Comparison of ENCODE assay signal across 14 cellular contexts in genomic region chr19:39264306-39265290, GRCh38. TPM values are rescaled to one million over a fixed set of nuclear protein-coding genes. Genes with fewer than 3 reads are reported as not detected.
DNase-seq lines count a peak whose midpoint lies in the region; ATAC-seq and TF ChIP-seq lines count a peak whose summit lies in the region.
"Had no signal": no experiment of that assay in that cellular context is flagged by ENCODE, and none has a peak within 500 bp of the region (broad histone marks: within the 10 kb centered on the region; RNA-seq: fewer than 3 reads in every experiment).

No MANE protein-coding gene starts in this region.

- H3K9me3 Mint-ChIP-seq in WTC11 (no peaks in the 10 kb centered on the region), immature natural killer cell (no peaks in the 10 kb centered on the region)
- H3K9me3 Mint-ChIP-seq in activated T-cell treated with anti-CD3 and anti-CD28 coated beads, Interleukin-2, amount 50 U/mL, for 72 hours = no peaks in the 10 kb centered on the region

- peaks cover 87% of the 10 kb centered on the region for H3K27me3 Mint-ChIP-seq in WTC11 (ENCODE audit: low read depth)
- H3K27me3 Mint-ChIP-seq in immature natural killer cell (ENCODE audit: low read depth in 3 of 3) = peaks cover 13 to 24% (median 16%) of the 10 kb centered on the region in 3 donors
- H3K27me3 Mint-ChIP-seq in activated T-cell treated with anti-CD3 and anti-CD28 coated beads, Interleukin-2, amount 50 U/mL, for 72 hours (ENCODE audit: low read depth) = peaks cover 46% of the 10 kb centered on the region

- H3K27ac Mint-ChIP-seq in WTC11 (no peak overlapping the region), immature natural killer cell (no peak overlapping the region)
- H3K27ac Mint-ChIP-seq in activated T-cell treated with anti-CD3 and anti-CD28 coated beads, Interleukin-2, amount 50 U/mL, for 72 hours = no peak overlapping the region

- H3K36me3 Mint-ChIP-seq in WTC11 (no peaks in the 10 kb centered on the region; the same call in 1 of the 2 replicates), immature natural killer cell (peaks cover 0 to 3% (median 0%) of the 10 kb centered on the region in 3 donors)
- H3K36me3 Mint-ChIP-seq in activated T-cell treated with anti-CD3 and anti-CD28 coated beads, Interleukin-2, amount 50 U/mL, for 72 hours (ENCODE audit: insufficient read depth in 2 of 2) = peaks cover 0 to 3% of the 10 kb centered on the region in 2 donors

- POLR2A ChIA-PET in WTC11 (lab: Charles Lee) = interaction anchor here (0.6 kb wide), 1 partner anchor 73 kb away, joined by 3 read pairs; no protein-coding TSS in a partner anchor

- ATAC-seq in WTC11 = peak; percentile 60
- no peak for ATAC-seq in HG02642 (IDR thresholded peaks at IDR 0.05; ENCODE audit: poor library complexity, unreplicated experiment)
- no peak for ATAC-seq in activated T-cell treated with anti-CD3 and anti-CD28 coated beads, Interleukin-2, amount 50 U/mL, for 72 hours (replicated peaks in 1 of 2)

- CTCF ChIA-PET in WTC11 (lab: Charles Lee) = interaction anchor here (0.6 to 1.5 kb wide), 6 partner anchors 13 to 63 kb away, joined by 3 to 4 read pairs (median 4); partner anchors contain the start of gene IFNL4

- DNase-seq in NCI-H524 (lab: John Stamatoyannopoulos, UW) = peak; percentile 34 to 54
- no peak for DNase-seq in NCI-H524 treated with DMSO at 0.1 percent for 48 hours (lab: John Stamatoyannopoulos, UW)
- peak; percentile 59 for DNase-seq in WTC11 (ENCODE audit: low spot score)
- peak in 1 of 3 donors; percentile 9 for DNase-seq in immature natural killer cell
- peak; percentile 78 for DNase-seq in retina
- no peak for DNase-seq in activated T-cell treated with anti-CD3 and anti-CD28 coated beads, Interleukin-2, amount 50 U/mL, for 72 hours
- no peak for DNase-seq in stimulated activated naive CD4-positive, alpha-beta T cell treated with Interleukin-2 at 50 U/mL for 16 hours (lab: John Stamatoyannopoulos, UW)
- DNase-seq: kidney glomerular epithelial cell, NCI-H1048, uterus had no signal

- no peak for TF ChIP-seq CTCF in WTC11 (IDR thresholded peaks at IDR 0.05)

- H3K4me3 Mint-ChIP-seq in WTC11 (peak overlapping the region; percentile 57), immature natural killer cell (peak overlapping the region; percentile 25 to 53 (median 50))
- H3K4me3 Mint-ChIP-seq in activated T-cell treated with anti-CD3 and anti-CD28 coated beads, Interleukin-2, amount 50 U/mL, for 72 hours = peak overlapping the region in 1 of 2 donors; percentile 40

- peaks cover 12% of the 10 kb centered on the region; the same call in 1 of the 2 replicates for H3K4me1 Mint-ChIP-seq in WTC11
- peaks cover 7 to 16% of the 10 kb centered on the region in 2 donors for H3K4me1 Mint-ChIP-seq in immature natural killer cell
- H3K4me1 Mint-ChIP-seq in activated T-cell treated with anti-CD3 and anti-CD28 coated beads, Interleukin-2, amount 50 U/mL, for 72 hours (ENCODE audit: low read depth) = peaks cover 4% of the 10 kb centered on the region

TF ChIP-seq in WTC11, 78 proteins besides CTCF, POLR2A, EP300 and RAD21 (continues in another document):
- TF ChIP-seq NFE2L1 (CRISPR knock-in tag; IDR thresholded peaks at IDR 0.05) = peak; percentile 87
- no peak for TF ChIP-seq ZNF512 (CRISPR knock-in tag; IDR thresholded peaks at IDR 0.05; ENCODE audit: borderline replicate concordance)
- TF ChIP-seq, protein P1, sequence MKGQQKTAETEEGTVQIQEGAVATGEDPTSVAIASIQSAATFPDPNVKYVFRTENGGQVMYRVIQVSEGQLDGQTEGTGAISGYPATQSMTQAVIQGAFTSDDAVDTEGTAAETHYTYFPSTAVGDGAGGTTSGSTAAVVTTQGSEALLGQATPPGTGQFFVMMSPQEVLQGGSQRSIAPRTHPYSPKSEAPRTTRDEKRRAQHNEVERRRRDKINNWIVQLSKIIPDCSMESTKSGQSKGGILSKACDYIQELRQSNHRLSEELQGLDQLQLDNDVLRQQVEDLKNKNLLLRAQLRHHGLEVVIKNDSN (CRISPR knock-in tag; IDR thresholded peaks at IDR 0.05) = peak; percentile 62; the same call in 1 of the 2 replicates
- peak; percentile 35; the same call in 1 of the 2 replicates for TF ChIP-seq IRF2 (CRISPR knock-in tag; IDR thresholded peaks at IDR 0.05; ENCODE audit: borderline replicate concordance, low read depth)
- no peak for TF ChIP-seq AR (CRISPR knock-in tag; IDR thresholded peaks at IDR 0.05)
- TF ChIP-seq, protein P2, sequence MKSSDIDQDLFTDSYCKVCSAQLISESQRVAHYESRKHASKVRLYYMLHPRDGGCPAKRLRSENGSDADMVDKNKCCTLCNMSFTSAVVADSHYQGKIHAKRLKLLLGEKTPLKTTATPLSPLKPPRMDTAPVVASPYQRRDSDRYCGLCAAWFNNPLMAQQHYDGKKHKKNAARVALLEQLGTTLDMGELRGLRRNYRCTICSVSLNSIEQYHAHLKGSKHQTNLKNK (CRISPR knock-in tag; IDR thresholded peaks at IDR 0.05) = no peak
- TF ChIP-seq, protein P3, sequence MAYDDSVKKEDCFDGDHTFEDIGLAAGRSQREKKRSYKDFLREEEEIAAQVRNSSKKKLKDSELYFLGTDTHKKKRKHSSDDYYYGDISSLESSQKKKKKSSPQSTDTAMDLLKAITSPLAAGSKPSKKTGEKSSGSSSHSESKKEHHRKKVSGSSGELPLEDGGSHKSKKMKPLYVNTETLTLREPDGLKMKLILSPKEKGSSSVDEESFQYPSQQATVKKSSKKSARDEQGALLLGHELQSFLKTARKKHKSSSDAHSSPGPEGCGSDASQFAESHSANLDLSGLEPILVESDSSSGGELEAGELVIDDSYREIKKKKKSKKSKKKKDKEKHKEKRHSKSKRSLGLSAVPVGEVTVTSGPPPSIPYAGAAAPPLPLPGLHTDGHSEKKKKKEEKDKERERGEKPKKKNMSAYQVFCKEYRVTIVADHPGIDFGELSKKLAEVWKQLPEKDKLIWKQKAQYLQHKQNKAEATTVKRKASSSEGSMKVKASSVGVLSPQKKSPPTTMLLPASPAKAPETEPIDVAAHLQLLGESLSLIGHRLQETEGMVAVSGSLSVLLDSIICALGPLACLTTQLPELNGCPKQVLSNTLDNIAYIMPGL (CRISPR knock-in tag; IDR thresholded peaks at IDR 0.05) = peak; percentile 8; the same call in 1 of the 2 replicates

RNA-seq across cellular contexts. Expression of gene IFNL2, which starts 3.6 kb away (rescaled TPM):
- not detected in 3 replicates for total RNA-seq in WTC11 (2021)
- polyA plus RNA-seq in immature natural killer cell = not detected
- total RNA-seq in activated T-cell treated with anti-CD3 and anti-CD28 coated beads, Interleukin-2, amount 50 U/mL, for 72 hours = under 1 TPM in 1 of 2 donors, not detected in 1; 0.46 TPM
- total RNA-seq: esophagus muscularis mucosa; OCI-LY7; T-helper 2 cell treated with Interferon-gamma antibody and Interleukin-4, amounts not matched to agents 100 ng/mL and 5 ng/mL, for 36 hours; uterus had no signal

RNA-seq across cellular contexts. Expression of gene IFNL4, which starts 15.9 kb away (rescaled TPM):
- total RNA-seq in WTC11 (2021) = not detected in 3 replicates
- polyA plus RNA-seq in immature natural killer cell = under 1 TPM in 1 of 3 donors, not detected in 2; 0.45 TPM
- not detected for total RNA-seq in activated T-cell treated with anti-CD3 and anti-CD28 coated beads, Interleukin-2, amount 50 U/mL, for 72 hours
- total RNA-seq: esophagus muscularis mucosa; OCI-LY7; T-helper 2 cell treated with Interferon-gamma antibody and Interleukin-4, amounts not matched to agents 100 ng/mL and 5 ng/mL, for 36 hours had no signal

RNA-seq across cellular contexts. Expression of gene IFNL3, which starts 19.8 kb away (rescaled TPM):
- not detected in 3 replicates for total RNA-seq in WTC11 (2021)
- not detected for polyA plus RNA-seq in immature natural killer cell
- total RNA-seq in activated T-cell treated with anti-CD3 and anti-CD28 coated beads, Interleukin-2, amount 50 U/mL, for 72 hours = under 1 TPM in 1 of 2 donors, not detected in 1; 0.53 TPM
- total RNA-seq: esophagus muscularis mucosa; OCI-LY7; T-helper 2 cell treated with Interferon-gamma antibody and Interleukin-4, amounts not matched to agents 100 ng/mL and 5 ng/mL, for 36 hours; uterus had no signal

RNA-seq across cellular contexts. Expression of gene IFNL1, which starts 31.6 kb away (rescaled TPM):
- total RNA-seq in WTC11 (2021) = not detected in 3 replicates
- 1 to 10 TPM; 2.2 to 4.8 (median 2.3) TPM for polyA plus RNA-seq in immature natural killer cell
- total RNA-seq in activated T-cell treated with anti-CD3 and anti-CD28 coated beads, Interleukin-2, amount 50 U/mL, for 72 hours = 1 to 10 TPM in 1 of 2 donors, under 1 TPM in 1; 0.29 to 1.7 TPM
- total RNA-seq: esophagus muscularis mucosa, OCI-LY7, uterus had no signal

RNA-seq across cellular contexts. Expression of gene LRFN1, which starts 56.1 kb away (rescaled TPM):
- total RNA-seq in WTC11 (2021) = 7.1 to 8.5 TPM (median 8.1 TPM) in 3 replicates
- 10 to 100 TPM in 1 of 3 donors, 1 to 10 TPM in 2; 4.8 to 16.0 (median 5.4) TPM for polyA plus RNA-seq in immature natural killer cell
- total RNA-seq in activated T-cell treated with anti-CD3 and anti-CD28 coated beads, Interleukin-2, amount 50 U/mL, for 72 hours = 1 to 10 TPM; 4.5 to 6.7 TPM

Comparison
In these comparisons a context has a peak if more than half of its experiments do, and no peak if none do; other contexts are left out.
1. DNase-seq: peak in NCI-H524 (2 of 2), WTC11 (single experiment) and retina (single experiment); none in NCI-H524 treated with DMSO at 0.1 percent for 48 hours (single experiment), activated T-cell treated with anti-CD3 and anti-CD28 coated beads, Interleukin-2, amount 50 U/mL, for 72 hours (0 of 2) and stimulated activated naive CD4-positive, alpha-beta T cell treated with Interleukin-2 at 50 U/mL for 16 hours (single experiment).